In genomic region chr6:41014780-41015179, GRCh38 we compare ENCODE assay signal across 24 cellular contexts. TPM values are rescaled to one million over a fixed set of nuclear protein-coding genes. Genes with fewer than 3 reads are reported as not detected.
A peak's percentile ranks its signal among the peaks of the same experiment; 100 is the strongest.
DNase-seq lines count a peak whose midpoint lies in the region; ATAC-seq, FAIRE-seq and TF ChIP-seq lines count a peak whose summit lies in the region.
"Had no signal": no experiment of that assay in that cellular context is flagged by ENCODE, and none has a peak within 500 bp of the region (broad histone marks: within the 10 kb centered on the region; RNA-seq: fewer than 3 reads in every experiment).

No MANE protein-coding gene starts in this region.

- WGBS in A549 (ENCODE audit: missing lambda C conversion rate), result 91% methylated on average over 4 of the region's 4 CpGs

- in situ Hi-C loops in Panc1 (cut with HindIII; ENCODE audit: low pct_unique_long_range_greater_than_20kb, low sequenced_read_pairs), result no loop called here

- POLR2A ChIA-PET in A549 (lab: Yijun Ruan, JAX), result no interaction called here
- POLR2A ChIA-PET in Panc1 (lab: Charles Lee), result no interaction called here
- POLR2A ChIA-PET in RWPE1 (lab: Yijun Ruan, JAX; ENCODE audit: low non-redundant PET), result no interaction called here

- H3K4me1 ChIP-seq in A549 (peaks cover 37% of the 10 kb centered on the region), Panc1 (ENCODE audit: control insufficient read depth, insufficient read depth, low read length) (peaks cover 16% of the 10 kb centered on the region), kidney (ENCODE audit: control insufficient read depth in 1 of 2, insufficient read depth in 1 of 2, low read depth in 1 of 2, low read length in 2 of 2) (peaks cover 4 to 11% of the 10 kb centered on the region in 2 donors)

- CTCF ChIA-PET in A549 (lab: Yijun Ruan, JAX), result interaction anchor here (0.9 to 1.2 kb wide), 5 partner anchors 13 to 120 kb away, joined by 3 to 4 read pairs (median 3); partner anchors contain the start of gene UNC5CL
- CTCF ChIA-PET in Panc1 (lab: Charles Lee), result no interaction called here
- CTCF ChIA-PET in RWPE1 (lab: Yijun Ruan, JAX), result no interaction called here

- FAIRE-seq in A549 (lab: Jason Lieb, UNC), result no peak
- no peak for FAIRE-seq in kidney (lab: Jason Lieb, UNC)
- FAIRE-seq: GM12891, GM18507 had no signal

- H3K4me2 ChIP-seq in A549, result no peak overlapping the region
- H3K4me2 ChIP-seq: GM23338 had no signal

- no peak for TF ChIP-seq EP300 in A549 (IDR thresholded peaks at IDR 0.05)

- H3K36me3 ChIP-seq in Panc1 (ENCODE audit: control insufficient read depth, insufficient read depth, low read length) (no peaks in the 10 kb centered on the region), kidney (ENCODE audit: control insufficient read depth in 1 of 2, insufficient read depth in 2 of 2, low read length in 2 of 2) (no peaks in the 10 kb centered on the region)

- TF ChIP-seq CTCF in A549 (IDR thresholded peaks at IDR 0.05) (no peak), Panc1 (IDR thresholded peaks at IDR 0.05) (no peak), kidney (IDR thresholded peaks at IDR 0.05; ENCODE audit: borderline replicate concordance, extremely low read depth, insufficient read depth) (no peak), RWPE1 (conservative IDR thresholded peaks at IDR 0.05; ENCODE audit: low read depth) (no peak)

- H3K4me3 ChIP-seq in A549 (no peak overlapping the region), Panc1 (ENCODE audit: low read depth in 2 of 2, low read length in 2 of 2) (no peak overlapping the region), kidney (ENCODE audit: low read length in 2 of 2) (no peak overlapping the region)
- H3K4me3 ChIP-seq: GM23338 had no signal

- no peak for TF ChIP-seq RAD21 in A549 (conservative IDR thresholded peaks at IDR 0.05 in 1 of 2, IDR thresholded peaks at IDR 0.05 in 1 of 2)

- no TSS peak for BruUV-seq in Panc1 (replicated peaks; lab: Mats Ljungman, UMichigan)

- H3K27me3 ChIP-seq in Panc1 (ENCODE audit: control insufficient read depth, insufficient read depth, low read length), result no peaks in the 10 kb centered on the region

- no peak for TF ChIP-seq POLR2A in A549 (IDR thresholded peaks at IDR 0.05; ENCODE audit: low read length)

- no peak for DNase-seq in A549 (ENCODE audit: low read depth in 1 of 2, low spot score in 1 of 2)
- DNase-seq in Panc1 (ENCODE audit: low read depth, low spot score), result no peak
- DNase-seq in kidney, result no peak
- DNase-seq in HK-2 (ENCODE audit: unreplicated experiment), result no peak
- no peak for DNase-seq in activated CD4-positive, alpha-beta T cell treated with anti-CD3 and anti-CD28 coated beads for 1 hour
- DNase-seq in RWPE1 (ENCODE audit: low spot score), result no peak
- DNase-seq: 8988T; C1 segment of cervical spinal cord; Calu3; CD4-positive, alpha-beta memory T cell; COR-L47; DMS53; DMS79 treated with DMSO at 0.1 percent for 48 hours; GF-D8; H9 had no signal

- intact Hi-C loops in Panc1 (cut with micrococcal nuclease; ENCODE audit: unreplicated experiment) (no loop called here), kidney (cut with DNase I) (no loop called here)

- H3K27ac ChIP-seq in A549, result peak overlapping the region; percentile 71 to 84
- H3K27ac ChIP-seq in Panc1 (ENCODE audit: low read length), result peak overlapping the region; percentile 9; the same call in 1 of the 2 replicates
- peak overlapping the region; percentile 16 to 48 for H3K27ac ChIP-seq in kidney (ENCODE audit: low read depth in 2 of 2, low read length in 2 of 2)
- no peak overlapping the region for H3K27ac ChIP-seq in RWPE1

- ATAC-seq in A549 (no peak), Panc1 (no peak)
- ATAC-seq: GM23338, HCT116 had no signal

- no peak overlapping the region for H3K9ac ChIP-seq in kidney (ENCODE audit: low read length in 2 of 2)

- H3K9me3 ChIP-seq in A549, result peaks cover 6% of the 10 kb centered on the region; the same call in 1 of the 3 replicates
- H3K9me3 ChIP-seq in Panc1 (ENCODE audit: control insufficient read depth, insufficient read depth, low read depth, low read length), result no peaks in the 10 kb centered on the region
- H3K9me3 ChIP-seq in kidney (ENCODE audit: control insufficient read depth in 1 of 2, low read length in 2 of 2), result no peaks in the 10 kb centered on the region

TF ChIP-seq in A549, 52 proteins besides CTCF, POLR2A, EP300 and RAD21:
- TF ChIP-seq MAFK (IDR thresholded peaks at IDR 0.05; ENCODE audit: partially characterized antibody), result peak; percentile 70
- TF ChIP-seq ZSCAN20 (CRISPR knock-in tag; IDR thresholded peaks at IDR 0.05), result no peak

RNA-seq across cellular contexts. Expression of gene UNC5CL, which starts 24.2 kb away (rescaled TPM):
- polyA plus RNA-seq in A549 (2011; rRNA removed), result 2.2 and 2.8 TPM in 2 replicates
- polyA plus RNA-seq in A549 (2012; cell fraction: cytosol; rRNA removed), result 1.2 and 1.5 TPM in 2 replicates
- polyA plus RNA-seq in A549 (2012; cell fraction: nucleus; rRNA removed), result 5.2 and 6.2 TPM in 2 replicates
- 0.79 to 1.2 TPM (median 1.1 TPM) in 3 replicates for polyA plus RNA-seq in A549 (2017; fragmentation: RNase III; extraction: RNeasy Plus Mini Kit Qiagen cat#74134 plus additional on column Dnase treatment)
- polyA minus RNA-seq in A549 (2011; rRNA and poly(A)+ RNA removed), result 1.2 and 1.3 TPM in 2 replicates
- total RNA-seq in Panc1 (2021; ENCODE audit: unreplicated experiment), result 0.36 TPM
- 0.67 TPM for polyA plus RNA-seq in Panc1 (2012; ENCODE audit: insufficient read length)
- total RNA-seq in kidney, result 53.7 TPM
- polyA plus RNA-seq in kidney (ENCODE audit: insufficient read depth, low read depth, low replicate concordance), result 41.3 TPM
- polyA plus RNA-seq: BJ had no signal

RNA-seq across cellular contexts. Expression of gene TSPO2, which starts 27.5 kb away (rescaled TPM):
- not detected in 2 replicates for polyA plus RNA-seq in A549 (2011; rRNA removed)
- 0.08 and 0.17 TPM in 2 replicates for polyA plus RNA-seq in A549 (2012; cell fraction: cytosol; rRNA removed)
- polyA plus RNA-seq in A549 (2012; cell fraction: nucleus; rRNA removed), result not detected in 2 replicates
- not detected in 3 replicates for polyA plus RNA-seq in A549 (2017; fragmentation: RNase III; extraction: RNeasy Plus Mini Kit Qiagen cat#74134 plus additional on column Dnase treatment)
- not detected in 2 replicates for polyA minus RNA-seq in A549 (2011; rRNA and poly(A)+ RNA removed)
- not detected for total RNA-seq in Panc1 (2021; ENCODE audit: unreplicated experiment)
- polyA plus RNA-seq in Panc1 (2012; ENCODE audit: insufficient read length), result not detected
- total RNA-seq in kidney, result 0.44 TPM
- 0.88 TPM for polyA plus RNA-seq in kidney (ENCODE audit: insufficient read depth, low read depth, low replicate concordance)
- total RNA-seq: A673; Calu3; CD4-positive, alpha-beta memory T cell; Daoy; G401; GM23338; H4; H9 had no signal
- polyA plus RNA-seq: BJ; CD4-positive, alpha-beta memory T cell had no signal

RNA-seq across cellular contexts. Expression of gene APOBEC2, which starts 38.2 kb away (rescaled TPM):
- polyA plus RNA-seq in A549 (2011; rRNA removed) (not detected in 2 replicates), A549 (2017; fragmentation: RNase III; extraction: RNeasy Plus Mini Kit Qiagen cat#74134 plus additional on column Dnase treatment) (not detected in 3 replicates), kidney (ENCODE audit: insufficient read depth, low read depth, low replicate concordance) (not detected)
- not detected in 2 replicates for polyA plus RNA-seq in A549 (2012; cell fraction: cytosol; rRNA removed)
- not detected in 2 replicates for polyA plus RNA-seq in A549 (2012; cell fraction: nucleus; rRNA removed)
- polyA minus RNA-seq in A549 (2011; rRNA and poly(A)+ RNA removed), result not detected in 2 replicates
- total RNA-seq in Panc1 (2021; ENCODE audit: unreplicated experiment) (not detected), kidney (not detected)
- polyA plus RNA-seq in Panc1 (2012; ENCODE audit: insufficient read length), result not detected
- total RNA-seq: A673; Calu3; CD4-positive, alpha-beta memory T cell; Daoy; G401; GM23338; H4; H9 had no signal
- polyA plus RNA-seq: BJ had no signal

RNA-seq across cellular contexts. Expression of gene OARD1, which starts 57.4 kb away (rescaled TPM):
- 15.6 and 21.4 TPM in 2 replicates for polyA plus RNA-seq in A549 (2011; rRNA removed)
- 4.8 and 5.1 TPM in 2 replicates for polyA plus RNA-seq in A549 (2012; cell fraction: cytosol; rRNA removed)
- polyA plus RNA-seq in A549 (2012; cell fraction: nucleus; rRNA removed), result 4.8 and 6.1 TPM in 2 replicates
- polyA plus RNA-seq in A549 (2017; fragmentation: RNase III; extraction: RNeasy Plus Mini Kit Qiagen cat#74134 plus additional on column Dnase treatment), result 26.2 to 28.5 TPM (median 26.4 TPM) in 3 replicates
- polyA minus RNA-seq in A549 (2011; rRNA and poly(A)+ RNA removed), result 6.2 and 7.8 TPM in 2 replicates
- total RNA-seq in Panc1 (2021; ENCODE audit: unreplicated experiment), result 18.2 TPM
- polyA plus RNA-seq in Panc1 (2012; ENCODE audit: insufficient read length), result 15.1 TPM
- 35.9 TPM for total RNA-seq in kidney
- 62.6 TPM for polyA plus RNA-seq in kidney (ENCODE audit: insufficient read depth, low read depth, low replicate concordance)

RNA-seq across cellular contexts. Expression of gene NFYA, which starts 58.0 kb away (rescaled TPM):
- polyA plus RNA-seq in A549 (2011; rRNA removed) (11.2 and 19.2 TPM in 2 replicates), A549 (2017; fragmentation: RNase III; extraction: RNeasy Plus Mini Kit Qiagen cat#74134 plus additional on column Dnase treatment) (15.7 to 17.0 TPM (median 16.2 TPM) in 3 replicates), kidney (ENCODE audit: insufficient read depth, low read depth, low replicate concordance) (6.4 TPM)
- 5.3 and 7.1 TPM in 2 replicates for polyA plus RNA-seq in A549 (2012; cell fraction: cytosol; rRNA removed)
- polyA plus RNA-seq in A549 (2012; cell fraction: nucleus; rRNA removed), result 5.1 and 5.3 TPM in 2 replicates
- polyA minus RNA-seq in A549 (2011; rRNA and poly(A)+ RNA removed), result 39.9 and 41.1 TPM in 2 replicates
- total RNA-seq in Panc1 (2021; ENCODE audit: unreplicated experiment) (34.7 TPM), kidney (22.5 TPM)
- polyA plus RNA-seq in Panc1 (2012; ENCODE audit: insufficient read length), result 37.9 TPM

Comparison
In these comparisons a context has a peak if more than half of its experiments do, and no peak if none do; other contexts are left out.
1. RNA of gene UNC5CL, which starts 24.2 kb away (total RNA-seq): 53.7 TPM in kidney (single experiment); 0.36 TPM in Panc1 (single experiment); every median in the first group is over 10 times any median in the second.